Comparison of ENCODE assay signal across 15 cellular contexts in genomic region chr4:17055788-17056187, GRCh38.
DNase-seq lines count a peak whose midpoint lies in the region; ATAC-seq, FAIRE-seq and TF ChIP-seq lines count a peak whose summit lies in the region.
"Had no signal": no experiment of that assay in that cellular context is flagged by ENCODE, and none has a peak within 500 bp of the region (broad histone marks: within the 10 kb centered on the region; RNA-seq: fewer than 3 reads in every experiment).

No MANE protein-coding gene starts in this region.

- peak overlapping the region; percentile 78 for H2BK20ac ChIP-seq in IMR-90 (ENCODE audit: low read depth, low read length)

- H2BK120ac ChIP-seq in IMR-90 (ENCODE audit: low read depth, low read length) = peak overlapping the region; percentile 65; the same call in 1 of the 2 replicates

- no peaks in the 10 kb centered on the region for H4K20me1 ChIP-seq in IMR-90 (ENCODE audit: insufficient read depth, low read length)
- no peaks in the 10 kb centered on the region for H4K20me1 ChIP-seq in keratinocyte (ENCODE audit: control insufficient read depth, extremely low read depth, insufficient read depth, low read length)
- H4K20me1 ChIP-seq in OCI-LY7 (ENCODE audit: insufficient read depth, low read length) = no peaks in the 10 kb centered on the region

- no peak overlapping the region for H3K27ac Mint-ChIP-seq in stimulated activated effector memory CD8-positive, alpha-beta T cell treated with anti-CD3 and anti-CD28 coated beads, Interleukin-12 subunit alpha, Interleukin-12 subunit beta, amount 100 ng/mL, for 72 hours
- H3K27ac Mint-ChIP-seq: CD4-positive, alpha-beta T cell had no signal

- peak overlapping the region; percentile 81 for H4K91ac ChIP-seq in IMR-90 (ENCODE audit: insufficient read depth, low read depth, low read length)

- no peak overlapping the region for H3K56ac ChIP-seq in IMR-90 (ENCODE audit: extremely low read depth, insufficient read depth, low read length)

- H2BK15ac ChIP-seq in IMR-90 (ENCODE audit: low read depth, low read length) = no peak overlapping the region

- no peak for TF ChIP-seq CTCF in AG10803 (conservative IDR thresholded peaks at IDR 0.05; ENCODE audit: low read length)
- no peak for TF ChIP-seq CTCF in IMR-90 (conservative IDR thresholded peaks at IDR 0.05; ENCODE audit: low read depth, low read length)
- TF ChIP-seq CTCF in cardiac fibroblast (IDR thresholded peaks at IDR 0.05; ENCODE audit: low read depth, low read length) = no peak
- TF ChIP-seq CTCF in keratinocyte (optimal IDR thresholded peaks at IDR 0.05 in 1 of 3, IDR thresholded peaks at IDR 0.05 in 1 of 3, conservative IDR thresholded peaks at IDR 0.05 in 1 of 3; ENCODE audit: extremely low read depth in 1 of 3, insufficient read depth in 2 of 3, low read length in 3 of 3) = no peak
- TF ChIP-seq CTCF in OCI-LY7 (conservative IDR thresholded peaks at IDR 0.05; ENCODE audit: low read length) = no peak

- no peaks in the 10 kb centered on the region for H3K36me3 ChIP-seq in IMR-90 (ENCODE audit: control insufficient read depth, insufficient read depth, low read length)
- no peaks in the 10 kb centered on the region for H3K36me3 ChIP-seq in keratinocyte (ENCODE audit: control insufficient read depth in 2 of 2, extremely low read depth in 1 of 2, insufficient read depth in 2 of 2, low read length in 2 of 2)
- H3K36me3 ChIP-seq in OCI-LY7 (ENCODE audit: insufficient read depth, low read length) = no peaks in the 10 kb centered on the region
- no peaks in the 10 kb centered on the region for H3K36me3 ChIP-seq in SJCRH30
- H3K36me3 ChIP-seq: HAP-1 had no signal

- peak overlapping the region; percentile 3 for H2AK9ac ChIP-seq in IMR-90 (replicated peaks; ENCODE audit: low read depth, low read length, poor library complexity)

- H3K36me3 Mint-ChIP-seq in stimulated activated effector memory CD8-positive, alpha-beta T cell treated with anti-CD3 and anti-CD28 coated beads, Interleukin-12 subunit alpha, Interleukin-12 subunit beta, amount 100 ng/mL, for 72 hours = no peaks in the 10 kb centered on the region

- H2AFZ ChIP-seq in IMR-90 (replicated peaks; ENCODE audit: low read length, poor library complexity) (peak overlapping the region; percentile 25), keratinocyte (ENCODE audit: control insufficient read depth, low read length) (no peak overlapping the region), OCI-LY7 (ENCODE audit: low read length) (no peak overlapping the region)

- H3K9me2 ChIP-seq in OCI-LY7 (ENCODE audit: insufficient read depth, low read length) = no peaks in the 10 kb centered on the region

- H3K4me3 ChIP-seq in AG10803 (ENCODE audit: low read length) (no peak overlapping the region), IMR-90 (ENCODE audit: insufficient read depth, low read depth, low read length) (no peak overlapping the region), cardiac fibroblast (replicated peaks in 1 of 2; ENCODE audit: low read depth in 2 of 2, low read length in 2 of 2) (no peak overlapping the region), keratinocyte (ENCODE audit: control insufficient read depth in 2 of 3, extremely low read depth in 1 of 3, insufficient read depth in 2 of 3, low read depth in 1 of 3, low read length in 3 of 3) (no peak overlapping the region), right cardiac atrium (ENCODE audit: low read length) (no peak overlapping the region), OCI-LY7 (ENCODE audit: low read depth, low read length, poor library complexity, severe bottlenecking) (no peak overlapping the region), SJCRH30 (no peak overlapping the region)
- H3K4me3 ChIP-seq: HAP-1 had no signal

- BruUV-seq in IMR-90 (replicated peaks; lab: Mats Ljungman, UMichigan) (no TSS peak), OCI-LY7 (replicated peaks; lab: Mats Ljungman, UMichigan) (no TSS peak)

- peak overlapping the region; percentile 50; the same call in 1 of the 2 replicates for H4K5ac ChIP-seq in IMR-90 (ENCODE audit: low read depth, low read length)

- H3K27me3 ChIP-seq in IMR-90 (ENCODE audit: control insufficient read depth, insufficient read depth, low read length) (no peaks in the 10 kb centered on the region), keratinocyte (ENCODE audit: control insufficient read depth, extremely low read depth, insufficient read depth, low read length) (no peaks in the 10 kb centered on the region), right cardiac atrium (ENCODE audit: control insufficient read depth, insufficient read depth) (no peaks in the 10 kb centered on the region), SJCRH30 (no peaks in the 10 kb centered on the region; the same call in 1 of the 2 replicates)

- peak overlapping the region; percentile 52; the same call in 1 of the 2 replicates for H2AK5ac ChIP-seq in IMR-90 (ENCODE audit: low read depth, low read length)

- peak overlapping the region; percentile 54 for H3K18ac ChIP-seq in IMR-90 (ENCODE audit: low read depth, low read length)

- 100% methylated on average over 1 of the region's 2 CpGs; no CpG with 5 or more reads in 1 of the 2 experiments for WGBS in IMR-90 (ENCODE audit: extremely low coverage in 2 of 2, insufficient read length in 1 of 2), 2 experiments
- WGBS in right cardiac atrium = 96% methylated on average over 2 of the region's 2 CpGs

- peak; percentile 90 for DNase-seq in AG10803 (ENCODE audit: low read depth)
- DNase-seq in IMR-90 = peak; percentile 97
- peak; percentile 82 to 89 for DNase-seq in cardiac fibroblast (ENCODE audit: low read depth in 2 of 2)
- peak; percentile 11 for DNase-seq in keratinocyte (ENCODE audit: low read depth, low spot score)
- no peak for DNase-seq in right cardiac atrium
- no peak for DNase-seq in stimulated activated effector memory CD8-positive, alpha-beta T cell treated with anti-CD3 and anti-CD28 coated beads, Interleukin-12 subunit alpha, Interleukin-12 subunit beta, amount 100 ng/mL, for 72 hours (ENCODE audit: low spot score in 2 of 2)
- no peak for DNase-seq in OCI-LY7 (ENCODE audit: low spot score)
- no peak for DNase-seq in SJCRH30
- DNase-seq: CD4-positive, alpha-beta T cell; KBM-7; OCI-M1; small intestine had no signal

- intact Hi-C loops in IMR-90 (cut with micrococcal nuclease) (no loop called here), right cardiac atrium (cut with DNase I) (no loop called here), OCI-LY7 (cut with micrococcal nuclease; ENCODE audit: unreplicated experiment) (no loop called here)

- ATAC-seq in IMR-90 (ENCODE audit: low read depth) (peak; percentile 82), right cardiac atrium (no peak)
- ATAC-seq in stimulated activated effector memory CD8-positive, alpha-beta T cell treated with anti-CD3 and anti-CD28 coated beads, Interleukin-12 subunit alpha, Interleukin-12 subunit beta, amount 100 ng/mL, for 72 hours = no peak

- peaks cover 4% of the 10 kb centered on the region for H3K9me1 ChIP-seq in IMR-90 (ENCODE audit: insufficient read depth, low read length)
- H3K9me1 ChIP-seq in keratinocyte (ENCODE audit: control insufficient read depth, extremely low read depth, insufficient read depth, low read length) = no peaks in the 10 kb centered on the region

- no peaks in the 10 kb centered on the region for H3K9me3 ChIP-seq in IMR-90 (ENCODE audit: control insufficient read depth, insufficient read depth, low read length)
- H3K9me3 ChIP-seq in keratinocyte (ENCODE audit: control insufficient read depth, low read depth, low read length) = no peaks in the 10 kb centered on the region
- no peaks in the 10 kb centered on the region for H3K9me3 ChIP-seq in right cardiac atrium (ENCODE audit: control insufficient read depth, low read length)
- H3K9me3 ChIP-seq in OCI-LY7 (ENCODE audit: low read length) = no peaks in the 10 kb centered on the region
- H3K9me3 ChIP-seq in SJCRH30 (replicated peaks) = no peaks in the 10 kb centered on the region
- H3K9me3 ChIP-seq: HAP-1 had no signal

- H3K79me1 ChIP-seq in IMR-90 (ENCODE audit: low read depth in 1 of 2, low read length in 2 of 2) = no peaks in the 10 kb centered on the region

- FAIRE-seq in keratinocyte (lab: Jason Lieb, UNC) = no peak
- FAIRE-seq: endometrium, small intestine, urothelium cell line had no signal

- CTCF ChIA-PET in IMR-90 (lab: Yijun Ruan, JAX) = interaction anchor here (0.6 to 1.0 kb wide), 2 partner anchors 104 to 268 kb away, joined by 3 read pairs; no protein-coding TSS in a partner anchor
- CTCF ChIA-PET in OCI-LY7 (lab: Charles Lee; ENCODE audit: unreplicated experiment) = no interaction called here

- H3K4me1 ChIP-seq in IMR-90 (ENCODE audit: control insufficient read depth, insufficient read depth, low read length) (peaks cover 17% of the 10 kb centered on the region), keratinocyte (ENCODE audit: control insufficient read depth, extremely low read depth, insufficient read depth, low read length) (no peaks in the 10 kb centered on the region), right cardiac atrium (ENCODE audit: control insufficient read depth, insufficient read depth, low read length) (no peaks in the 10 kb centered on the region), OCI-LY7 (ENCODE audit: insufficient read depth, low read length, poor library complexity, severe bottlenecking) (no peaks in the 10 kb centered on the region), SJCRH30 (no peaks in the 10 kb centered on the region)
- H3K4me1 ChIP-seq: HAP-1 had no signal

- H3K9me3 Mint-ChIP-seq in stimulated activated effector memory CD8-positive, alpha-beta T cell treated with anti-CD3 and anti-CD28 coated beads, Interleukin-12 subunit alpha, Interleukin-12 subunit beta, amount 100 ng/mL, for 72 hours = peaks cover 8% of the 10 kb centered on the region
- H3K9me3 Mint-ChIP-seq: CD4-positive, alpha-beta T cell had no signal

- H3K4me1 Mint-ChIP-seq in stimulated activated effector memory CD8-positive, alpha-beta T cell treated with anti-CD3 and anti-CD28 coated beads, Interleukin-12 subunit alpha, Interleukin-12 subunit beta, amount 100 ng/mL, for 72 hours = no peaks in the 10 kb centered on the region

- peak overlapping the region; percentile 11 for H3K14ac ChIP-seq in IMR-90 (replicated peaks; ENCODE audit: low read depth, low read length)

- 0 out of 2 replicates have a peak overlapping the region, but pooled peaks have one; percentile 5 for H3K23ac ChIP-seq in IMR-90 (ENCODE audit: low read depth, low read length)

- peak overlapping the region; percentile 4 for H2BK5ac ChIP-seq in IMR-90 (ENCODE audit: low read depth, low read length, poor library complexity, severe bottlenecking)

- H3K9ac ChIP-seq in IMR-90 (ENCODE audit: low read depth, low read length) (no peak overlapping the region), keratinocyte (ENCODE audit: control insufficient read depth, extremely low read depth, insufficient read depth, low read length) (no peak overlapping the region)

- H3K27ac ChIP-seq in IMR-90 (ENCODE audit: insufficient read depth, low read length) (0 out of 2 replicates have a peak overlapping the region, but pooled peaks have one; percentile 23), keratinocyte (ENCODE audit: control insufficient read depth, insufficient read depth, low read length) (no peak overlapping the region), right cardiac atrium (ENCODE audit: low read length) (no peak overlapping the region), OCI-LY7 (ENCODE audit: low read depth, low read length, poor library complexity, severe bottlenecking) (no peak overlapping the region), SJCRH30 (no peak overlapping the region)

- POLR2A ChIA-PET in IMR-90 (lab: Charles Lee; ENCODE audit: unreplicated experiment) (no interaction called here), OCI-LY7 (lab: Charles Lee) (no interaction called here)

- dilution Hi-C loops in IMR-90 (cut with HindIII; ENCODE audit: low sequenced_read_pairs, unreplicated experiment) (no loop called here), keratinocyte (cut with MboI; ENCODE audit: extremely low pct_ligation_motif_present, low sequenced_read_pairs) (no loop called here)

- H3K4me2 ChIP-seq in IMR-90 (ENCODE audit: low read depth, low read length) (no peak overlapping the region), keratinocyte (ENCODE audit: control insufficient read depth, extremely low read depth, insufficient read depth, low read depth, low read length) (no peak overlapping the region), OCI-LY7 (ENCODE audit: low read length) (no peak overlapping the region)

- TF ChIP-seq POLR2A in IMR-90 (IDR thresholded peaks at IDR 0.05; ENCODE audit: low read depth, low read length) = no peak

- no peak for TF ChIP-seq RAD21 in IMR-90 (IDR thresholded peaks at IDR 0.05; ENCODE audit: low read length)

- H4K8ac ChIP-seq in IMR-90 (ENCODE audit: low read depth in 2 of 2, low read length in 2 of 2) = peak overlapping the region; percentile 60 to 89

- H3K4me3 Mint-ChIP-seq in stimulated activated effector memory CD8-positive, alpha-beta T cell treated with anti-CD3 and anti-CD28 coated beads, Interleukin-12 subunit alpha, Interleukin-12 subunit beta, amount 100 ng/mL, for 72 hours = no peak overlapping the region
- H3K4me3 Mint-ChIP-seq: CD4-positive, alpha-beta T cell had no signal

- in situ Hi-C loops in IMR-90 (cut with MboI; ENCODE audit: low sequenced_read_pairs) = no loop called here

- peak overlapping the region; percentile 51 for H3K4ac ChIP-seq in IMR-90 (ENCODE audit: low read depth, low read length)

- no peaks in the 10 kb centered on the region for H3K79me2 ChIP-seq in keratinocyte (ENCODE audit: control insufficient read depth, insufficient read depth, low read length)
- no peaks in the 10 kb centered on the region for H3K79me2 ChIP-seq in OCI-LY7 (ENCODE audit: insufficient read depth, low read depth, low read length)

Comparison
In these comparisons a context has a peak if more than half of its experiments do, and no peak if none do; other contexts are left out.
1. DNase-seq: peak in AG10803 (single experiment), IMR-90 (single experiment), cardiac fibroblast (2 of 2) and keratinocyte (single experiment); none in right cardiac atrium (0 of 3), stimulated activated effector memory CD8-positive, alpha-beta T cell treated with anti-CD3 and anti-CD28 coated beads, Interleukin-12 subunit alpha, Interleukin-12 subunit beta, amount 100 ng/mL, for 72 hours (0 of 2), OCI-LY7 (single experiment) and SJCRH30 (0 of 2).